ENCODE assay signal across 8 cellular contexts in genomic region chr1:226061793-226062557, GRCh38. TPM values are rescaled to one million over a fixed set of nuclear protein-coding genes. Genes with fewer than 3 reads are reported as not detected.
DNase-seq lines count a peak whose midpoint lies in the region; ATAC-seq, FAIRE-seq and TF ChIP-seq lines count a peak whose summit lies in the region.

No MANE protein-coding gene starts in this region.

- no peak overlapping the region for H2AK5ac ChIP-seq in neuronal stem cell (ENCODE audit: low read depth, low read length)

- peak overlapping the region; percentile 99 for H2BK5ac ChIP-seq in neuronal stem cell (ENCODE audit: low read length)

- peaks cover 51% of the 10 kb centered on the region for H3K79me2 ChIP-seq in OCI-LY3 (ENCODE audit: low read length)

- FAIRE-seq in HTR-8/SVneo (lab: Jason Lieb, UNC) = peak; percentile 69

- H4K8ac ChIP-seq in neuronal stem cell (ENCODE audit: low read depth, low read length) = no peak overlapping the region

- no peaks in the 10 kb centered on the region for H3K27me3 ChIP-seq in OCI-LY3 (ENCODE audit: low read depth, low read length)
- no peaks in the 10 kb centered on the region for H3K27me3 ChIP-seq in neuronal stem cell (ENCODE audit: control insufficient read depth in 3 of 3, insufficient read depth in 3 of 3, low read depth in 1 of 3, low read length in 3 of 3)
- no peaks in the 10 kb centered on the region for H3K27me3 ChIP-seq in aorta (ENCODE audit: control insufficient read depth in 1 of 2, insufficient read depth in 2 of 2, low read length in 1 of 2)

- peak overlapping the region; percentile 82 to 96 for H3K27ac Mint-ChIP-seq in activated naive CD4-positive, alpha-beta T cell treated with anti-CD3 and anti-CD28 coated beads, Interleukin-2, amount 50 U/mL, for 72 hours

- peaks cover 36 to 52% of the 10 kb centered on the region in 2 donors for H3K36me3 Mint-ChIP-seq in activated naive CD4-positive, alpha-beta T cell treated with anti-CD3 and anti-CD28 coated beads, Interleukin-2, amount 50 U/mL, for 72 hours

- H2BK120ac ChIP-seq in neuronal stem cell (ENCODE audit: low read depth, low read length) = peak overlapping the region; percentile 91

- H3K23ac ChIP-seq in neuronal stem cell (ENCODE audit: low read depth, low read length, poor library complexity) = peak overlapping the region; percentile 98

- intact Hi-C loops in aorta (cut with DNase I) = loop anchor here in 1 of 2 donors (10.0 kb wide), 1 partner anchor 123 kb away; the partner anchor contains the start of gene ACBD3

- H3K14ac ChIP-seq in neuronal stem cell (ENCODE audit: low read length) = no peak overlapping the region

- H4K20me1 ChIP-seq in OCI-LY3 (ENCODE audit: insufficient read depth, low read length) = peaks cover 36% of the 10 kb centered on the region

- peaks cover 36% of the 10 kb centered on the region for H3K36me3 ChIP-seq in OCI-LY3 (replicated peaks; ENCODE audit: low read depth, low read length)
- peaks cover 5 to 38% of the 10 kb centered on the region in 2 donors for H3K36me3 ChIP-seq in neuronal stem cell (replicated peaks in 1 of 2; ENCODE audit: control insufficient read depth in 2 of 2, insufficient read depth in 2 of 2, low read length in 2 of 2)
- peaks cover 0 to 2% of the 10 kb centered on the region in 2 donors for H3K36me3 ChIP-seq in aorta (ENCODE audit: control insufficient read depth in 1 of 2, insufficient read depth in 2 of 2, low read length in 1 of 2)

- peak overlapping the region; percentile 84 for H2AFZ ChIP-seq in OCI-LY3 (ENCODE audit: low read depth, low read length)
- H2AFZ ChIP-seq in neuronal stem cell (ENCODE audit: low read length) = peak overlapping the region; percentile 94

- H3K9ac ChIP-seq in OCI-LY3 (ENCODE audit: low read length) (peak overlapping the region; percentile 89), neuronal stem cell (ENCODE audit: low read depth, low read length, poor library complexity) (peak overlapping the region; percentile 99)

- TF ChIP-seq CTCF in OCI-LY3 (IDR thresholded peaks at IDR 0.05; ENCODE audit: low read depth, low read length) = no peak

- H3K27ac ChIP-seq in OCI-LY3 (ENCODE audit: low read length) = peak overlapping the region; percentile 67
- peak overlapping the region; percentile 96 for H3K27ac ChIP-seq in neuronal stem cell (replicated peaks; ENCODE audit: low read length)
- H3K27ac ChIP-seq in aorta (ENCODE audit: low read depth in 1 of 2, low read length in 2 of 2) = peak overlapping the region; percentile 44 to 65

- no peak overlapping the region for H2BK12ac ChIP-seq in neuronal stem cell (ENCODE audit: low read length)

- ATAC-seq in GM21526 (IDR thresholded peaks at IDR 0.05; ENCODE audit: low FRiP score, unreplicated experiment) (peak; percentile 42), aorta (ENCODE audit: low FRiP score) (peak; percentile 83)
- ATAC-seq in activated naive CD4-positive, alpha-beta T cell treated with anti-CD3 and anti-CD28 coated beads, Interleukin-2, amount 50 U/mL, for 72 hours = peak; percentile 52 to 75

- H3K9me3 Mint-ChIP-seq in activated naive CD4-positive, alpha-beta T cell treated with anti-CD3 and anti-CD28 coated beads, Interleukin-2, amount 50 U/mL, for 72 hours = no peaks in the 10 kb centered on the region

- H3K4me2 ChIP-seq in OCI-LY3 (ENCODE audit: low read length) (peak overlapping the region; percentile 96), neuronal stem cell (ENCODE audit: insufficient read depth, low read length, poor library complexity, severe bottlenecking) (peak overlapping the region; percentile 86)

- peak overlapping the region; percentile 93 for H2BK15ac ChIP-seq in neuronal stem cell (ENCODE audit: low read length)

- H3K79me1 ChIP-seq in neuronal stem cell (ENCODE audit: low read depth, low read length) = no peaks in the 10 kb centered on the region

- H3K18ac ChIP-seq in neuronal stem cell (ENCODE audit: low read length) = peak overlapping the region; percentile 100

- H3K9me3 ChIP-seq in OCI-LY3 (ENCODE audit: insufficient read depth, low read length) (no peaks in the 10 kb centered on the region), neuronal stem cell (replicated peaks in 1 of 2; ENCODE audit: control insufficient read depth in 2 of 2, insufficient read depth in 1 of 2, low read depth in 1 of 2, low read length in 2 of 2) (peaks cover 0 to 4% of the 10 kb centered on the region in 2 donors), aorta (ENCODE audit: control insufficient read depth, low read length) (no peaks in the 10 kb centered on the region)

- peak overlapping the region; percentile 40 for H3K4ac ChIP-seq in neuronal stem cell (ENCODE audit: low read length)

- H4K91ac ChIP-seq in neuronal stem cell (ENCODE audit: low read depth, low read length, poor library complexity) = peak overlapping the region; percentile 26

- WGBS in neuronal stem cell (ENCODE audit: extremely low coverage in 2 of 2, insufficient read length in 2 of 2, insufficient replicate concordance in 1 of 2), 2 donors = no CpG with 5 or more reads among the region's 102 CpGs
- 0 to 1% methylated on average over 67 to 102 of the region's 102 CpGs for WGBS in aorta, 2 donors

- H3K4me1 ChIP-seq in OCI-LY3 (ENCODE audit: low read length) (peaks cover 29% of the 10 kb centered on the region), neuronal stem cell (ENCODE audit: control insufficient read depth in 2 of 2, insufficient read depth in 1 of 2, low read depth in 1 of 2, low read length in 2 of 2) (peaks cover 1 to 15% of the 10 kb centered on the region in 2 donors), aorta (ENCODE audit: control insufficient read depth in 1 of 2, insufficient read depth in 2 of 2, low read length in 2 of 2) (peaks cover 0 to 5% of the 10 kb centered on the region in 2 donors)

- peak overlapping the region; percentile 88 for H3K4me3 ChIP-seq in OCI-LY3 (ENCODE audit: low read length)
- H3K4me3 ChIP-seq in neuronal stem cell (ENCODE audit: low read length in 2 of 2) = peak overlapping the region; percentile 89 to 91
- H3K4me3 ChIP-seq in aorta (ENCODE audit: low read length in 2 of 2) = peak overlapping the region; percentile 66 to 97

- peak; percentile 84 for DNase-seq in EL
- DNase-seq in HTR-8/SVneo (ENCODE audit: insufficient read length, low spot score) = peak; percentile 85
- DNase-seq in activated naive CD4-positive, alpha-beta T cell treated with anti-CD3 and anti-CD28 coated beads, Interleukin-2, amount 50 U/mL, for 72 hours (ENCODE audit: low spot score in 2 of 2) = peak; percentile 54 to 84
- DNase-seq in glomerular visceral epithelial cell (ENCODE audit: extremely low spot score) = peak; percentile 91
- DNase-seq in neuronal stem cell (ENCODE audit: low spot score) = peak; percentile 83
- DNase-seq in aorta = peak; percentile 88 to 90

RNA-seq across cellular contexts. Expression of gene H3-3A, which starts 0.5 kb away (rescaled TPM):
- 100 to 1,000 TPM; 292 to 444 TPM for total RNA-seq in activated naive CD4-positive, alpha-beta T cell treated with anti-CD3 and anti-CD28 coated beads, Interleukin-2, amount 50 U/mL, for 72 hours
- polyA plus RNA-seq in neuronal stem cell (2013, experiment 1 of 2) = 2,556 TPM
- polyA plus RNA-seq in neuronal stem cell (2013, experiment 2 of 2) = 2,683 TPM
- 100 to 1,000 TPM; 310 to 349 TPM for total RNA-seq in aorta
- 100 to 1,000 TPM; 464 to 699 TPM for polyA plus RNA-seq in aorta

Comparison
In these comparisons a context has a peak if more than half of its experiments do, and no peak if none do; other contexts are left out.
1. Peak in every context shown above with its lines: DNase-seq, ATAC-seq, H3K4me3 ChIP-seq and H3K27ac ChIP-seq.